In the genomic region with DNA sequence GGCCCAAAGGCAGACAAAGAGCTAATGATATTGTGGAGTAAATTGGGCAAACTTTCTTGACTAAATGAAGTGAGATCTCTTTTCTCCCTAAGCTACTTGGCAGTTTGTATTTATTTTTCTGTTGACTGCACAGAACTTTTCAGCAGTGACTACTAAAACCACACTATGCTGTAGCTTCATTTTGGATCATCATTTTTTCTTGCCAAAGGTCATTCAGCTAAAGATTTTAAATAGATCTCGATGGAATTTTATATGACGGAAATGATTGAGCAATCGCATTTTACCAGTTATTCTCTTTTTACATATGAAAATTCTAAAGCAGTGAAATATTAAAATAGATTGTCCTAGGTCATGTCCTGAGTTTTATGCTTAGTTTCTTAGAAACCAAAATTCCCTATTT, we compare ENCODE assay signal across 17 cellular contexts.
DNase-seq lines count a peak whose midpoint lies in the region; ATAC-seq and TF ChIP-seq lines count a peak whose summit lies in the region.
"Had no signal": no experiment of that assay in that cellular context is flagged by ENCODE, and none has a peak within 500 bp of the region (broad histone marks: within the 10 kb centered on the region; RNA-seq: fewer than 3 reads in every experiment).

No MANE protein-coding gene starts in this region.

- no peak for TF ChIP-seq POLR2A in heart left ventricle (IDR thresholded peaks at IDR 0.05)

- H3K9ac ChIP-seq in adipocyte (ENCODE audit: low read length) (peak overlapping the region; percentile 16), fibroblast of lung (ENCODE audit: insufficient read depth, low read length) (no peak overlapping the region)

- TF ChIP-seq CTCF in fibroblast of lung (conservative IDR thresholded peaks at IDR 0.05 in 1 of 2, IDR thresholded peaks at IDR 0.05 in 1 of 2; ENCODE audit: low read depth in 1 of 2, low read length in 2 of 2) (no peak), osteoblast (IDR thresholded peaks at IDR 0.05; ENCODE audit: extremely low read depth, low read depth, low read length) (no peak), heart left ventricle (IDR thresholded peaks at IDR 0.05) (no peak)

- H3K4me2 ChIP-seq in fibroblast of lung (ENCODE audit: extremely low read depth, insufficient read depth, low read length) (no peak overlapping the region), osteoblast (ENCODE audit: insufficient read depth, low read length) (no peak overlapping the region)
- H3K4me2 ChIP-seq: A549, GM23338 had no signal

- ATAC-seq in heart left ventricle, result no peak
- ATAC-seq: A549, GM23338, HepG2 had no signal

- H3K27ac ChIP-seq in fibroblast of lung (ENCODE audit: insufficient read depth, low read length) (no peak overlapping the region), osteoblast (ENCODE audit: low read depth, low read length) (peak overlapping the region; percentile 12), heart left ventricle (no peak overlapping the region)
- H3K27ac ChIP-seq: A549, C4-2B had no signal

- H3K9me3 ChIP-seq in adipocyte (ENCODE audit: control insufficient read depth, low read length), result no peaks in the 10 kb centered on the region
- no peaks in the 10 kb centered on the region for H3K9me3 ChIP-seq in fibroblast of lung (ENCODE audit: control insufficient read depth, insufficient read depth, low read depth, low read length)
- no peaks in the 10 kb centered on the region for H3K9me3 ChIP-seq in osteoblast (ENCODE audit: low read depth, low read length)
- H3K9me3 ChIP-seq in heart left ventricle, result no peaks in the 10 kb centered on the region
- H3K9me3 ChIP-seq: A549 had no signal

- peak overlapping the region; percentile 9 for H3K4me3 ChIP-seq in adipocyte (ENCODE audit: low read length)
- H3K4me3 ChIP-seq in fibroblast of lung (replicated peaks in 1 of 4; ENCODE audit: control extremely low read depth in 1 of 4, insufficient read depth in 1 of 4, low read depth in 3 of 4, low read length in 4 of 4), result no peak overlapping the region
- H3K4me3 ChIP-seq in osteoblast (ENCODE audit: insufficient read depth, low read length), result no peak overlapping the region
- H3K4me3 ChIP-seq in heart left ventricle, result no peak overlapping the region
- H3K4me3 ChIP-seq: A549, GM23338 had no signal

- DNase-seq in adipocyte (ENCODE audit: low read depth), result no peak
- DNase-seq in fibroblast of lung (ENCODE audit: low read depth in 2 of 2), result peak in 1 of 2 donors; percentile 66
- peak; percentile 43 for DNase-seq in osteoblast (ENCODE audit: insufficient read length, low spot score, missing footprints)
- DNase-seq in heart left ventricle, result no peak
- no peak for DNase-seq in NK-92 treated with Interleukin-12 subunit alpha and Interleukin-12 subunit beta, amount 100 ng/mL, for 24 hours (lab: John Stamatoyannopoulos, UW)
- no peak for DNase-seq in activated T-cell treated with anti-CD3 and anti-CD28 coated beads for 4 hours
- DNase-seq in COLO829 (ENCODE audit: low spot score), result no peak
- DNase-seq: AML-193; CD4-positive, alpha-beta T cell; DMS153; DMS79; GDM1; HCEC 1CT had no signal

- H2AFZ ChIP-seq in fibroblast of lung (ENCODE audit: low read length) (peak overlapping the region; percentile 60), osteoblast (ENCODE audit: low read length) (peak overlapping the region; percentile 75)
- H2AFZ ChIP-seq: GM23338 had no signal

- intact Hi-C loops in heart left ventricle (cut with DNase I), result loop anchor here in 1 of 10 donors (10.0 kb wide), 1 partner anchor 124 kb away; no protein-coding TSS in a partner anchor

- WGBS in heart left ventricle, 4 donors, result 83 to 90% (median 87%) methylated on average over 3 of the region's 3 CpGs

- H3K79me2 ChIP-seq in fibroblast of lung (ENCODE audit: control insufficient read depth, insufficient read depth, low read length), result no peaks in the 10 kb centered on the region
- H3K79me2 ChIP-seq in osteoblast (ENCODE audit: insufficient read depth, low read length), result no peaks in the 10 kb centered on the region

- no peaks in the 10 kb centered on the region for H4K20me1 ChIP-seq in fibroblast of lung (ENCODE audit: control insufficient read depth, extremely low read depth, insufficient read depth, low read length)
- no peaks in the 10 kb centered on the region for H4K20me1 ChIP-seq in osteoblast (ENCODE audit: insufficient read depth, low read length)

- H3K4me1 ChIP-seq in adipocyte (ENCODE audit: control insufficient read depth, insufficient read depth, low read length), result peaks cover 17% of the 10 kb centered on the region
- H3K4me1 ChIP-seq in fibroblast of lung (ENCODE audit: control insufficient read depth, extremely low read depth, insufficient read depth, low read length), result peaks cover 4% of the 10 kb centered on the region
- peaks cover 7% of the 10 kb centered on the region for H3K4me1 ChIP-seq in osteoblast (ENCODE audit: insufficient read depth, low read length)
- no peaks in the 10 kb centered on the region for H3K4me1 ChIP-seq in heart left ventricle
- H3K4me1 ChIP-seq: A549 had no signal

- H3K27me3 ChIP-seq in adipocyte (replicated peaks; ENCODE audit: control insufficient read depth, insufficient read depth, low read length), result no peaks in the 10 kb centered on the region
- H3K27me3 ChIP-seq in fibroblast of lung (ENCODE audit: control insufficient read depth, insufficient read depth, low read length), result no peaks in the 10 kb centered on the region
- H3K27me3 ChIP-seq in osteoblast (ENCODE audit: insufficient read depth, low read length), result no peaks in the 10 kb centered on the region
- no peaks in the 10 kb centered on the region for H3K27me3 ChIP-seq in heart left ventricle

- H3K36me3 ChIP-seq in adipocyte (ENCODE audit: control insufficient read depth, insufficient read depth, low read length, severe bottlenecking) (no peaks in the 10 kb centered on the region), fibroblast of lung (ENCODE audit: control insufficient read depth, insufficient read depth, low read length) (no peaks in the 10 kb centered on the region), osteoblast (ENCODE audit: insufficient read depth, low read length) (no peaks in the 10 kb centered on the region), heart left ventricle (no peaks in the 10 kb centered on the region)
